In genomic region chr3:130609580-130609979, GRCh38 we compare ENCODE assay signal across 18 cellular contexts.
"Had no signal": no experiment of that assay in that cellular context is flagged by ENCODE, and none has a peak within 500 bp of the region (broad histone marks: within the 10 kb centered on the region; RNA-seq: fewer than 3 reads in every experiment).

No MANE protein-coding gene starts in this region.

- H3K4me3 ChIP-seq: colonic mucosa, gastrocnemius medialis, pancreas, tibial artery had no signal

- H3K27me3 ChIP-seq: brain microvascular endothelial cell, colonic mucosa, gastrocnemius medialis, pancreas, tibial artery had no signal

- ATAC-seq: activated CD8-positive, alpha-beta T cell treated with anti-CD3 and anti-CD28 coated beads for 36 hours; activated T-helper 17 cell treated with anti-CD3 and anti-CD28 coated beads, Interleukin-2, amount 50 U/mL, for 72 hours; stimulated activated naive B cell treated with anti-CD40 and anti-IgM and Interleukin-4, amounts not matched to agents 10 μg/mL and 1 μg/mL and 100 μg/mL, for 72 hours; T-cell had no signal

- H3K9me3 ChIP-seq: colonic mucosa, pancreas had no signal

- H3K36me3 ChIP-seq: brain microvascular endothelial cell, colonic mucosa, gastrocnemius medialis, pancreas, tibial artery had no signal

- DNase-seq: activated B cell treated with CpG ODN at 0.5 μM for 24 hours; activated CD4-positive, alpha-beta T cell treated with anti-CD3 and anti-CD28 coated beads for 48 hours; activated CD8-positive, alpha-beta T cell treated with anti-CD3 and anti-CD28 coated beads for 36 hours; activated naive CD4-positive, alpha-beta T cell; activated naive CD8-positive, alpha-beta T cell treated with anti-CD3 and anti-CD28 coated beads, Interleukin-2, amount 10 ng/mL, durations not matched to agents 7 days and 5 days; activated T-cell treated with anti-CD3 and anti-CD28 coated beads, Interleukin-2, amount 50 U/mL, for 1 hour; anterior cingulate cortex; brain microvascular endothelial cell; endodermal cell; mammary epithelial cell; SK-N-SH; stimulated activated naive B cell treated with anti-CD40 and anti-IgM and Interleukin-4, amounts not matched to agents 10 μg/mL and 1 μg/mL and 100 μg/mL, for 72 hours; T-cell had no signal

- H3K27ac ChIP-seq: brain microvascular endothelial cell, colonic mucosa, gastrocnemius medialis, pancreas, tibial artery had no signal

- H3K4me1 ChIP-seq: colonic mucosa, gastrocnemius medialis, pancreas, tibial artery had no signal
